In the genomic region with DNA sequence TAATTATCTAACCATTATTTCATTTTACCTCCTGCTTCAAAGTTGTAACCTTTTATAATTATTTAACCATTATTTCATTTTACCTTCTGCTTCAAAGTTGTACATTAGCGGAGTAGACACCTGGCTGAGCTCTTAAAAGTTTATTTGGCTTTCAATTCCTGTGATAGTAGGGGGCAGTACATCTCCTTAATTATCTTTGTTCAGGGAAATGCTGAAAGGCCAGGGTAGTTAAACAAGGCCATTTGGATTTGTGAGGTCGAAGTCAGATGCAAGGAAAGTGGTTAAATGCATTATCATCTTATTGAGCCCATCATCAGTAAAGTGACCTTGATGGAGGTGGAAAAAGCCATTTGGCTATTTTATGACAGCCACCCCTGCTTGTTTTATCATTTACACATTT, we compare ENCODE assay signal across 18 cellular contexts.
DNase-seq lines count a peak whose midpoint lies in the region; ATAC-seq and TF ChIP-seq lines count a peak whose summit lies in the region.
"Had no signal": no experiment of that assay in that cellular context is flagged by ENCODE, and none has a peak within 500 bp of the region (broad histone marks: within the 10 kb centered on the region; RNA-seq: fewer than 3 reads in every experiment).

No MANE protein-coding gene starts in this region.

- H3K4ac ChIP-seq in IMR-90 (ENCODE audit: low read depth, low read length), result no peak overlapping the region

- H4K5ac ChIP-seq in IMR-90 (ENCODE audit: low read depth, low read length), result no peak overlapping the region

- 0 out of 2 replicates have a peak overlapping the region, but pooled peaks have one; percentile 1 for H2AK5ac ChIP-seq in IMR-90 (ENCODE audit: low read depth, low read length)

- no peaks in the 10 kb centered on the region for H3K4me1 ChIP-seq in IMR-90 (ENCODE audit: control insufficient read depth, insufficient read depth, low read length)

- H4K8ac ChIP-seq in IMR-90 (ENCODE audit: low read depth in 2 of 2, low read length in 2 of 2), result no peak overlapping the region

- WGBS in IMR-90 (ENCODE audit: extremely low coverage in 2 of 2, insufficient read length in 1 of 2), 2 experiments, result no CpG with 5 or more reads among the region's 2 CpGs

- peaks cover 4% of the 10 kb centered on the region for H3K27me3 Mint-ChIP-seq in glutamatergic neuron (ENCODE audit: unreplicated experiment)
- H3K27me3 Mint-ChIP-seq in activated naive CD8-positive, alpha-beta T cell treated with anti-CD3 and anti-CD28 coated beads for 36 hours, result peaks cover 71% of the 10 kb centered on the region
- no peaks in the 10 kb centered on the region for H3K27me3 Mint-ChIP-seq in MCF 10A (ENCODE audit: insufficient read depth, unreplicated experiment)

- no peak for TF ChIP-seq POLR2A in IMR-90 (IDR thresholded peaks at IDR 0.05; ENCODE audit: low read depth, low read length)

- H3K4me3 Mint-ChIP-seq in glutamatergic neuron (ENCODE audit: unreplicated experiment) (peak overlapping the region; percentile 21), MCF 10A (ENCODE audit: unreplicated experiment) (no peak overlapping the region)
- H3K4me3 Mint-ChIP-seq in activated naive CD8-positive, alpha-beta T cell treated with anti-CD3 and anti-CD28 coated beads for 36 hours, result no peak overlapping the region

- dilution Hi-C loops in IMR-90 (cut with HindIII; ENCODE audit: low sequenced_read_pairs, unreplicated experiment), result no loop called here

- DNase-seq in DMS153 treated with DMSO at 0.1 percent for 48 hours (lab: John Stamatoyannopoulos, UW; ENCODE audit: unreplicated experiment) (peak; percentile 28), IMR-90 (no peak), NCI-H748 (lab: John Stamatoyannopoulos, UW; ENCODE audit: unreplicated experiment) (peak; percentile 91), glutamatergic neuron (no peak), MCF 10A (ENCODE audit: unreplicated experiment) (no peak)
- no peak for DNase-seq in activated naive CD8-positive, alpha-beta T cell treated with anti-CD3 and anti-CD28 coated beads for 36 hours
- DNase-seq: DMS53, Karpas-422, MM.1S, NCI-H1436, NCI-H226, NCI-H774, T1000 had no signal

- H3K9me3 ChIP-seq in IMR-90 (ENCODE audit: control insufficient read depth, insufficient read depth, low read length), result no peaks in the 10 kb centered on the region

- POLR2A ChIA-PET in IMR-90 (lab: Charles Lee; ENCODE audit: unreplicated experiment) (no interaction called here), MCF 10A (lab: Yijun Ruan, JAX) (interaction anchor here (0.6 kb wide), 1 partner anchor 310 kb away, joined by 3 read pairs; no protein-coding TSS in a partner anchor)

- H2AK9ac ChIP-seq in IMR-90 (replicated peaks; ENCODE audit: low read depth, low read length, poor library complexity), result no peak overlapping the region

- intact Hi-C loops in IMR-90 (cut with micrococcal nuclease), result loop anchor here (5.0 to 10.0 kb wide), 3 partner anchors 471 to 689 kb away; no protein-coding TSS in a partner anchor
- intact Hi-C loops in MCF 10A (cut with micrococcal nuclease), result loop anchor here (10.0 kb wide), 1 partner anchor 499 kb away; no protein-coding TSS in a partner anchor

- no peak overlapping the region for H4K91ac ChIP-seq in IMR-90 (ENCODE audit: insufficient read depth, low read depth, low read length)

- H3K4me1 Mint-ChIP-seq in glutamatergic neuron (ENCODE audit: low read depth, unreplicated experiment), result peaks cover 28% of the 10 kb centered on the region
- H3K4me1 Mint-ChIP-seq in activated naive CD8-positive, alpha-beta T cell treated with anti-CD3 and anti-CD28 coated beads for 36 hours, result peaks cover 13% of the 10 kb centered on the region
- H3K4me1 Mint-ChIP-seq in MCF 10A (ENCODE audit: insufficient read depth, unreplicated experiment), result peaks cover 7% of the 10 kb centered on the region

- no peak overlapping the region for H3K9ac ChIP-seq in IMR-90 (ENCODE audit: low read depth, low read length)

- no peaks in the 10 kb centered on the region for H4K20me1 ChIP-seq in IMR-90 (ENCODE audit: insufficient read depth, low read length)

- H3K79me1 ChIP-seq in IMR-90 (ENCODE audit: low read depth in 1 of 2, low read length in 2 of 2), result peaks cover 14 to 16% of the 10 kb centered on the region in 2 experiments; a peak in 3 of 4 replicates

- H2AFZ ChIP-seq in IMR-90 (replicated peaks; ENCODE audit: low read length, poor library complexity), result no peak overlapping the region

- H3K18ac ChIP-seq in IMR-90 (ENCODE audit: low read depth, low read length), result no peak overlapping the region

- no peaks in the 10 kb centered on the region for H3K9me1 ChIP-seq in IMR-90 (ENCODE audit: insufficient read depth, low read length)

- no peak overlapping the region for H3K4me2 ChIP-seq in IMR-90 (ENCODE audit: low read depth, low read length)

- no peak overlapping the region for H2BK120ac ChIP-seq in IMR-90 (ENCODE audit: low read depth, low read length)

- ATAC-seq in IMR-90 (ENCODE audit: low read depth) (no peak), GM21360 (IDR thresholded peaks at IDR 0.05; ENCODE audit: unreplicated experiment) (no peak)
- ATAC-seq: HCT116, Panc1 had no signal

- no peak overlapping the region for H3K56ac ChIP-seq in IMR-90 (ENCODE audit: extremely low read depth, insufficient read depth, low read length)

- H3K36me3 Mint-ChIP-seq in glutamatergic neuron (ENCODE audit: unreplicated experiment) (no peaks in the 10 kb centered on the region), MCF 10A (ENCODE audit: insufficient read depth, unreplicated experiment) (no peaks in the 10 kb centered on the region)
- no peaks in the 10 kb centered on the region for H3K36me3 Mint-ChIP-seq in activated naive CD8-positive, alpha-beta T cell treated with anti-CD3 and anti-CD28 coated beads for 36 hours

- H3K4me3 ChIP-seq in IMR-90 (ENCODE audit: insufficient read depth, low read depth, low read length), result no peak overlapping the region
- H3K4me3 ChIP-seq: SK-N-MC had no signal

- in situ Hi-C loops in IMR-90 (cut with MboI; ENCODE audit: low sequenced_read_pairs), result loop anchor here (25.0 kb wide), 1 partner anchor 808 kb away; no protein-coding TSS in a partner anchor

- H3K23ac ChIP-seq in IMR-90 (ENCODE audit: low read depth, low read length), result no peak overlapping the region

- peaks cover 6% of the 10 kb centered on the region for H3K9me3 Mint-ChIP-seq in glutamatergic neuron (ENCODE audit: unreplicated experiment)
- H3K9me3 Mint-ChIP-seq in activated naive CD8-positive, alpha-beta T cell treated with anti-CD3 and anti-CD28 coated beads for 36 hours, result no peaks in the 10 kb centered on the region
- H3K9me3 Mint-ChIP-seq in MCF 10A (ENCODE audit: unreplicated experiment), result no peaks in the 10 kb centered on the region

- H3K27me3 ChIP-seq in IMR-90 (ENCODE audit: control insufficient read depth, insufficient read depth, low read length), result no peaks in the 10 kb centered on the region

- CTCF ChIA-PET in IMR-90 (lab: Yijun Ruan, JAX) (no interaction called here), MCF 10A (lab: Yijun Ruan, JAX) (no interaction called here)

- no TSS peak for BruUV-seq in IMR-90 (replicated peaks; lab: Mats Ljungman, UMichigan)
- BruUV-seq in MCF 10A (replicated peaks; lab: Mats Ljungman, UMichigan), result no TSS peak

- no peak overlapping the region for H2BK5ac ChIP-seq in IMR-90 (ENCODE audit: low read depth, low read length, poor library complexity, severe bottlenecking)

- no peak overlapping the region for H2BK15ac ChIP-seq in IMR-90 (ENCODE audit: low read depth, low read length)

- no peak for TF ChIP-seq RAD21 in IMR-90 (IDR thresholded peaks at IDR 0.05; ENCODE audit: low read length)

- no peaks in the 10 kb centered on the region for H3K36me3 ChIP-seq in IMR-90 (ENCODE audit: control insufficient read depth, insufficient read depth, low read length)

- no peak overlapping the region for H2BK20ac ChIP-seq in IMR-90 (ENCODE audit: low read depth, low read length)

- no peak overlapping the region for H3K27ac ChIP-seq in IMR-90 (ENCODE audit: insufficient read depth, low read length)
- H3K27ac ChIP-seq: C4-2B, SK-N-MC had no signal

- no peak overlapping the region for H3K14ac ChIP-seq in IMR-90 (replicated peaks; ENCODE audit: low read depth, low read length)

- H3K27ac Mint-ChIP-seq in glutamatergic neuron (ENCODE audit: unreplicated experiment), result peak overlapping the region; percentile 26
- H3K27ac Mint-ChIP-seq in activated naive CD8-positive, alpha-beta T cell treated with anti-CD3 and anti-CD28 coated beads for 36 hours, result no peak overlapping the region
- H3K27ac Mint-ChIP-seq in MCF 10A (ENCODE audit: low read depth, unreplicated experiment), result no peak overlapping the region

- TF ChIP-seq CTCF in IMR-90 (conservative IDR thresholded peaks at IDR 0.05; ENCODE audit: low read depth, low read length) (no peak), glutamatergic neuron (IDR thresholded peaks at IDR 0.05; ENCODE audit: partially characterized antibody, unreplicated experiment) (no peak), MCF 10A (IDR thresholded peaks at IDR 0.05; ENCODE audit: unreplicated experiment) (no peak)

TF ChIP-seq in IMR-90, 13 proteins besides CTCF, POLR2A, EP300 and RAD21 (continues in another document):
- TF ChIP-seq MXI1 (IDR thresholded peaks at IDR 0.05; ENCODE audit: borderline replicate concordance, low read depth, low read length), result no peak
- no peak for TF ChIP-seq RCOR1 (IDR thresholded peaks at IDR 0.05; ENCODE audit: insufficient replicate concordance, low read length)
- no peak for TF ChIP-seq SMC3 (IDR thresholded peaks at IDR 0.05; ENCODE audit: low read depth, low read length)
- TF ChIP-seq MAZ (IDR thresholded peaks at IDR 0.05; ENCODE audit: borderline replicate concordance, low read depth, low read length), result no peak
- TF ChIP-seq CHD1 (IDR thresholded peaks at IDR 0.05; ENCODE audit: low read depth, low read length), result no peak
- no peak for TF ChIP-seq CEBPB (IDR thresholded peaks at IDR 0.05; ENCODE audit: low read depth, low read length)
- TF ChIP-seq, protein P1, sequence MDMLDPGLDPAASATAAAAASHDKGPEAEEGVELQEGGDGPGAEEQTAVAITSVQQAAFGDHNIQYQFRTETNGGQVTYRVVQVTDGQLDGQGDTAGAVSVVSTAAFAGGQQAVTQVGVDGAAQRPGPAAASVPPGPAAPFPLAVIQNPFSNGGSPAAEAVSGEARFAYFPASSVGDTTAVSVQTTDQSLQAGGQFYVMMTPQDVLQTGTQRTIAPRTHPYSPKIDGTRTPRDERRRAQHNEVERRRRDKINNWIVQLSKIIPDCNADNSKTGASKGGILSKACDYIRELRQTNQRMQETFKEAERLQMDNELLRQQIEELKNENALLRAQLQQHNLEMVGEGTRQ (IDR thresholded peaks at IDR 0.05; ENCODE audit: low read depth, low read length), result no peak
- TF ChIP-seq FOS (IDR thresholded peaks at IDR 0.05; ENCODE audit: low read depth, low read length), result no peak

Comparison
In these comparisons a context has a peak if more than half of its experiments do, and no peak if none do; other contexts are left out.
1. DNase-seq: peak in DMS153 treated with DMSO at 0.1 percent for 48 hours (single experiment) and NCI-H748 (single experiment); none in IMR-90 (single experiment), glutamatergic neuron (single experiment), activated naive CD8-positive, alpha-beta T cell treated with anti-CD3 and anti-CD28 coated beads for 36 hours (single experiment) and MCF 10A (single experiment).